24 cellular contexts compared by ENCODE assay signal in the genomic region with DNA sequence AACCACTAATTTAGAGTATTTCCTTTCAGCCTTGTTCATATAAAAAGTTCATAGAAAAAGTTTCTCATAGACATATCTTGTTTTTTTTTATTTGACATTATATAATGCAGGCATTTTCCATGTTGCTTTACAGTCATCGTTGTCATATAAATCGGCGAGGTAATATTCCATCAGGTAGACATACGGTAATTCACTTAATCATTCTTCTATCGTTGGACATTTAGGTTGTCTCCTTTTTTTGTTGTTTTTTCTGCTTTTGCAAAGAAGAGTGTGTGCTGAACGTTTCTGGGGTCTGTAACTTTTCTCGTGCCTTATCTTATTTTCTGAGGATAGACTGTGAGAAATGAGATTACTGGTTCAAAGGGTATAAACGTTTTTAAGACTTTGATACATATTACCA.
A peak's percentile ranks its signal among the peaks of the same experiment; 100 is the strongest.
DNase-seq lines count a peak whose midpoint lies in the region; ATAC-seq lines count a peak whose summit lies in the region.
"Had no signal": no experiment of that assay in that cellular context is flagged by ENCODE, and none has a peak within 500 bp of the region (broad histone marks: within the 10 kb centered on the region; RNA-seq: fewer than 3 reads in every experiment).

No MANE protein-coding gene starts in this region.

- no peak overlapping the region for H3K4me3 Mint-ChIP-seq in T-helper 1 cell treated with Interleukin-12 subunit alpha and Interleukin-12 subunit beta and Interleukin-4 antibody, amounts not matched to agents 30 μg/mL and 1 μg/mL, for 36 hours
- H3K4me3 Mint-ChIP-seq in stimulated activated naive CD8-positive, alpha-beta T cell treated with anti-CD3 and anti-CD28 coated beads, Interleukin-15, Interleukin-2, amounts not matched to agents 100 ng/mL and 50 ng/mL, for 24 hours, result peak overlapping the region; percentile 28
- no peak overlapping the region for H3K4me3 Mint-ChIP-seq in effector memory CD8-positive, alpha-beta T cell
- H3K4me3 Mint-ChIP-seq: CD8-positive, alpha-beta T cell; memory B cell; neural progenitor cell had no signal

- H3K4me1 Mint-ChIP-seq in T-helper 1 cell treated with Interleukin-12 subunit alpha and Interleukin-12 subunit beta and Interleukin-4 antibody, amounts not matched to agents 30 μg/mL and 1 μg/mL, for 36 hours (ENCODE audit: low read depth), result peaks cover 68% of the 10 kb centered on the region
- peaks cover 90% of the 10 kb centered on the region for H3K4me1 Mint-ChIP-seq in stimulated activated naive CD8-positive, alpha-beta T cell treated with anti-CD3 and anti-CD28 coated beads, Interleukin-15, Interleukin-2, amounts not matched to agents 100 ng/mL and 50 ng/mL, for 24 hours (ENCODE audit: low read depth)
- peaks cover 14 to 44% of the 10 kb centered on the region in 2 donors for H3K4me1 Mint-ChIP-seq in effector memory CD8-positive, alpha-beta T cell (ENCODE audit: low read depth in 2 of 2)

- peak overlapping the region; percentile 67 for H3K27ac Mint-ChIP-seq in T-helper 1 cell treated with Interleukin-12 subunit alpha and Interleukin-12 subunit beta and Interleukin-4 antibody, amounts not matched to agents 30 μg/mL and 1 μg/mL, for 36 hours
- H3K27ac Mint-ChIP-seq in stimulated activated naive CD8-positive, alpha-beta T cell treated with anti-CD3 and anti-CD28 coated beads, Interleukin-15, Interleukin-2, amounts not matched to agents 100 ng/mL and 50 ng/mL, for 24 hours, result peak overlapping the region; percentile 91
- H3K27ac Mint-ChIP-seq in effector memory CD8-positive, alpha-beta T cell, result peak overlapping the region; percentile 70 to 87
- H3K27ac Mint-ChIP-seq: neural progenitor cell had no signal

- H3K36me3 Mint-ChIP-seq in T-helper 1 cell treated with Interleukin-12 subunit alpha and Interleukin-12 subunit beta and Interleukin-4 antibody, amounts not matched to agents 30 μg/mL and 1 μg/mL, for 36 hours (ENCODE audit: low read depth), result peaks cover 23% of the 10 kb centered on the region
- peaks cover 45% of the 10 kb centered on the region for H3K36me3 Mint-ChIP-seq in stimulated activated naive CD8-positive, alpha-beta T cell treated with anti-CD3 and anti-CD28 coated beads, Interleukin-15, Interleukin-2, amounts not matched to agents 100 ng/mL and 50 ng/mL, for 24 hours (ENCODE audit: low read depth)
- H3K36me3 Mint-ChIP-seq in effector memory CD8-positive, alpha-beta T cell (ENCODE audit: insufficient read depth), result peaks cover 44% of the 10 kb centered on the region

- no peaks in the 10 kb centered on the region for H3K27me3 Mint-ChIP-seq in T-helper 1 cell treated with Interleukin-12 subunit alpha and Interleukin-12 subunit beta and Interleukin-4 antibody, amounts not matched to agents 30 μg/mL and 1 μg/mL, for 36 hours (ENCODE audit: low read depth)
- H3K27me3 Mint-ChIP-seq in stimulated activated naive CD8-positive, alpha-beta T cell treated with anti-CD3 and anti-CD28 coated beads, Interleukin-15, Interleukin-2, amounts not matched to agents 100 ng/mL and 50 ng/mL, for 24 hours, result no peaks in the 10 kb centered on the region
- no peaks in the 10 kb centered on the region for H3K27me3 Mint-ChIP-seq in effector memory CD8-positive, alpha-beta T cell
- H3K27me3 Mint-ChIP-seq: memory B cell; stimulated activated naive B cell treated with anti-CD40 and anti-IgM and Interleukin-4, amounts not matched to agents 10 μg/mL and 1 μg/mL and 100 μg/mL, for 72 hours had no signal

- H3K9me3 Mint-ChIP-seq in T-helper 1 cell treated with Interleukin-12 subunit alpha and Interleukin-12 subunit beta and Interleukin-4 antibody, amounts not matched to agents 30 μg/mL and 1 μg/mL, for 36 hours, result no peaks in the 10 kb centered on the region
- H3K9me3 Mint-ChIP-seq in stimulated activated naive CD8-positive, alpha-beta T cell treated with anti-CD3 and anti-CD28 coated beads, Interleukin-15, Interleukin-2, amounts not matched to agents 100 ng/mL and 50 ng/mL, for 24 hours, result no peaks in the 10 kb centered on the region
- no peaks in the 10 kb centered on the region for H3K9me3 Mint-ChIP-seq in effector memory CD8-positive, alpha-beta T cell
- H3K9me3 Mint-ChIP-seq: CD8-positive, alpha-beta T cell; memory B cell; neural progenitor cell; stimulated activated naive B cell treated with anti-CD40 and anti-IgM and Interleukin-4, amounts not matched to agents 10 μg/mL and 1 μg/mL and 100 μg/mL, for 72 hours had no signal

- DNase-seq in T-helper 1 cell (no peak), AG20443 (ENCODE audit: low spot score) (no peak), globus pallidus (ENCODE audit: low spot score) (no peak)
- DNase-seq in stimulated activated naive CD8-positive, alpha-beta T cell treated with anti-CD3 and anti-CD28 coated beads, Interleukin-15, Interleukin-2, amounts not matched to agents 100 U/mL and 50 U/mL, for 24 hours, result no peak
- no peak for DNase-seq in effector memory CD8-positive, alpha-beta T cell
- DNase-seq: activated naive CD4-positive, alpha-beta T cell; AML-193; CD8-positive, alpha-beta T cell; cortex of kidney; DMS 273 treated with DMSO at 0.1 percent for 48 hours; GOT3; NCI-H1048; NCI-H1694; NCI-H2171 treated with DMSO at 0.1 percent for 48 hours; NCI-H526; Peyer's patch; right cardiac atrium; SIG-M5 had no signal

- ATAC-seq in stimulated activated naive CD8-positive, alpha-beta T cell treated with anti-CD3 and anti-CD28 coated beads, Interleukin-15, Interleukin-2, amounts not matched to agents 100 U/mL and 50 U/mL, for 24 hours, result no peak
- ATAC-seq in effector memory CD8-positive, alpha-beta T cell (replicated peaks), result no peak
- no peak for ATAC-seq in GM18909 (IDR thresholded peaks at IDR 0.05; ENCODE audit: poor library complexity, unreplicated experiment)
- ATAC-seq: right cardiac atrium had no signal
